Comparison of ENCODE assay signal across 17 cellular contexts in the genomic region with DNA sequence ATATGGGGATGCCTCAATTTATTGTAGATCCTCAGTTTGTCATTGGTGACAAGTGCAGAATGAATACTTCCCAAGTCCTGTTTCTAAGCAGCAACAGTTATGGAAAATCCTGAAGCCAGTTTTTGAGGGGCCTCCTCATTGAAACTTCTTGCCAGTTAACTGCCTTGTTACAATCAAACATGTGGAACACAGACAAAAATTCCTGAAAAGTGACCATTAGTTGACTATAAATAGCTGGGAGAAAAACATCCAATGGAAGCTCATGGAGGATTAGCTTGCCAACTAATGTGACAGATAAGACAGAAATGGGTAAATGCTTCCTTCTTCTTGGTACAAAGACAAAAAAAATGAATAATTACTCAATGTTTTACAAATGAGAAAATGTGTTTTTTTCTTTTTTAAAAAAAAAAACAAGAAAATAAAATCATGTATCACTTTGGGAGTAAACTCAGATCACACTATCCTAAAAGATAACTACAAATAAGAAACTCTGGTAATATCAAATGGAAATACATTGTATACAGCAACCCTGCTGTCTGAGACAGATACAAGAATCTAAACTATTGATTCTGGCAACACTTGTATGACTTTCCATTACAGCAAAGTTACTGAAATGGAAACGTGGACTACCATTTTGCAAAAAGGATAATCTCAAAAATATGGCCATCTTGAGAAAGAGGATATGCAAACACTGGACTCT.
DNase-seq lines count a peak whose midpoint lies in the region; ATAC-seq, FAIRE-seq and TF ChIP-seq lines count a peak whose summit lies in the region.
"Had no signal": no experiment of that assay in that cellular context is flagged by ENCODE, and none has a peak within 500 bp of the region (broad histone marks: within the 10 kb centered on the region; RNA-seq: fewer than 3 reads in every experiment).

No MANE protein-coding gene starts in this region.

- H3K9me3 ChIP-seq in ascending aorta = no peaks in the 10 kb centered on the region
- no peaks in the 10 kb centered on the region for H3K9me3 ChIP-seq in testis

- H3K27ac ChIP-seq in ascending aorta (no peak overlapping the region), testis (no peak overlapping the region)

- TF ChIP-seq POLR2A in testis (IDR thresholded peaks at IDR 0.05) = no peak

- DNase-seq in fibroblast of peridontal ligament (ENCODE audit: extremely low read depth) (peak; percentile 40), ascending aorta (ENCODE audit: low spot score in 2 of 2) (no peak), testis (no peak), urothelium cell line (ENCODE audit: low spot score) (no peak)
- no peak for DNase-seq in activated CD8-positive, alpha-beta T cell treated with anti-CD3 and anti-CD28 coated beads, Interleukin-2, amount 10 ng/mL, durations not matched to agents 7 days and 5 days
- DNase-seq: activated naive CD8-positive, alpha-beta T cell treated with anti-CD3 and anti-CD28 coated beads, Interleukin-2, amount 50 U/mL, for 24 hours; DMS79; immature natural killer cell; midbrain; NCI-H1436 treated with DMSO at 0.1 percent for 48 hours; NCI-H748 treated with DMSO at 0.1 percent for 48 hours; Right ventricle myocardium superior had no signal

- H3K27me3 Mint-ChIP-seq in activated CD8-positive, alpha-beta T cell treated with anti-CD3 and anti-CD28 coated beads, Interleukin-2, amount 10 ng/mL, durations not matched to agents 7 days and 5 days (ENCODE audit: low read depth) = peaks cover 5% of the 10 kb centered on the region
- H3K27me3 Mint-ChIP-seq: stimulated activated memory B cell treated with anti-CD40 and anti-IgM and Interleukin-4, amounts not matched to agents 10 μg/mL and 1 μg/mL and 100 μg/mL, for 72 hours had no signal

- H3K4me1 Mint-ChIP-seq in activated CD8-positive, alpha-beta T cell treated with anti-CD3 and anti-CD28 coated beads, Interleukin-2, amount 10 ng/mL, durations not matched to agents 7 days and 5 days (ENCODE audit: low read depth) = no peaks in the 10 kb centered on the region
- H3K4me1 Mint-ChIP-seq: B cell, immature natural killer cell had no signal

- no peak overlapping the region for H3K4me3 ChIP-seq in ascending aorta
- H3K4me3 ChIP-seq in testis = no peak overlapping the region

- POLR2A ChIA-PET in activated CD8-positive, alpha-beta T cell treated with anti-CD3 and anti-CD28 coated beads, Interleukin-2, amount 10 ng/mL, durations not matched to agents 7 days and 5 days (lab: Charles Lee) = no interaction called here

- WGBS in testis, 2 donors = 62 to 67% methylated on average over 1 of the region's 1 CpG

- CTCF ChIA-PET in activated CD8-positive, alpha-beta T cell treated with anti-CD3 and anti-CD28 coated beads, Interleukin-2, amount 10 ng/mL, durations not matched to agents 7 days and 5 days (lab: Charles Lee) = no interaction called here

- intact Hi-C loops in ascending aorta (cut with DNase I) = no loop called here
- intact Hi-C loops in testis (cut with DNase I; ENCODE audit: low total_unique reads) = no loop called here

- H3K9me3 Mint-ChIP-seq in activated CD8-positive, alpha-beta T cell treated with anti-CD3 and anti-CD28 coated beads, Interleukin-2, amount 10 ng/mL, durations not matched to agents 7 days and 5 days (ENCODE audit: insufficient read depth) = no peaks in the 10 kb centered on the region
- H3K9me3 Mint-ChIP-seq: activated naive CD8-positive, alpha-beta T cell treated with anti-CD3 and anti-CD28 coated beads, Interleukin-2, amount 50 U/mL, for 24 hours; immature natural killer cell; stimulated activated memory B cell treated with anti-CD40 and anti-IgM and Interleukin-4, amounts not matched to agents 10 μg/mL and 1 μg/mL and 100 μg/mL, for 72 hours had no signal

- TF ChIP-seq CTCF in ascending aorta (IDR thresholded peaks at IDR 0.05) = no peak
- TF ChIP-seq CTCF in testis (IDR thresholded peaks at IDR 0.05) = no peak

- no peaks in the 10 kb centered on the region for H3K36me3 Mint-ChIP-seq in activated CD8-positive, alpha-beta T cell treated with anti-CD3 and anti-CD28 coated beads, Interleukin-2, amount 10 ng/mL, durations not matched to agents 7 days and 5 days (ENCODE audit: low read depth)
- H3K36me3 Mint-ChIP-seq: immature natural killer cell; stimulated activated memory B cell treated with anti-CD40 and anti-IgM and Interleukin-4, amounts not matched to agents 10 μg/mL and 1 μg/mL and 100 μg/mL, for 72 hours had no signal

- FAIRE-seq in urothelium cell line (lab: Jason Lieb, UNC) = no peak

- H3K36me3 ChIP-seq in ascending aorta (no peaks in the 10 kb centered on the region), testis (ENCODE audit: low read depth, missing control alignments) (no peaks in the 10 kb centered on the region)

- ATAC-seq in GM18519 (IDR thresholded peaks at IDR 0.05; ENCODE audit: low FRiP score, unreplicated experiment) = peak; percentile 34
- peak; percentile 50 for ATAC-seq in GM21529 (IDR thresholded peaks at IDR 0.05; ENCODE audit: unreplicated experiment)
- ATAC-seq in HG03095 (IDR thresholded peaks at IDR 0.05; ENCODE audit: unreplicated experiment) = peak; percentile 30
- ATAC-seq in activated CD8-positive, alpha-beta T cell treated with anti-CD3 and anti-CD28 coated beads, Interleukin-2, amount 10 ng/mL, durations not matched to agents 7 days and 5 days = no peak
- ATAC-seq: activated naive CD8-positive, alpha-beta T cell treated with anti-CD3 and anti-CD28 coated beads, Interleukin-2, amount 50 U/mL, for 24 hours; stimulated activated memory B cell treated with anti-CD40 and anti-IgM and Interleukin-4, amounts not matched to agents 10 μg/mL and 1 μg/mL and 100 μg/mL, for 72 hours had no signal

- H3K27me3 ChIP-seq in ascending aorta (no peaks in the 10 kb centered on the region), testis (no peaks in the 10 kb centered on the region)

- H3K27ac Mint-ChIP-seq in activated CD8-positive, alpha-beta T cell treated with anti-CD3 and anti-CD28 coated beads, Interleukin-2, amount 10 ng/mL, durations not matched to agents 7 days and 5 days = no peak overlapping the region
- H3K27ac Mint-ChIP-seq: activated naive CD8-positive, alpha-beta T cell treated with anti-CD3 and anti-CD28 coated beads, Interleukin-2, amount 50 U/mL, for 24 hours; B cell; immature natural killer cell; stimulated activated memory B cell treated with anti-CD40 and anti-IgM and Interleukin-4, amounts not matched to agents 10 μg/mL and 1 μg/mL and 100 μg/mL, for 72 hours had no signal

- no peak overlapping the region for H3K4me3 Mint-ChIP-seq in activated CD8-positive, alpha-beta T cell treated with anti-CD3 and anti-CD28 coated beads, Interleukin-2, amount 10 ng/mL, durations not matched to agents 7 days and 5 days
- H3K4me3 Mint-ChIP-seq: activated naive CD8-positive, alpha-beta T cell treated with anti-CD3 and anti-CD28 coated beads, Interleukin-2, amount 50 U/mL, for 24 hours; B cell; immature natural killer cell; stimulated activated memory B cell treated with anti-CD40 and anti-IgM and Interleukin-4, amounts not matched to agents 10 μg/mL and 1 μg/mL and 100 μg/mL, for 72 hours had no signal

- H3K4me1 ChIP-seq in ascending aorta (peaks cover 0 to 6% of the 10 kb centered on the region in 2 donors), testis (no peaks in the 10 kb centered on the region)
